Comparison of ENCODE assay signal across 13 cellular contexts in the genomic region with DNA sequence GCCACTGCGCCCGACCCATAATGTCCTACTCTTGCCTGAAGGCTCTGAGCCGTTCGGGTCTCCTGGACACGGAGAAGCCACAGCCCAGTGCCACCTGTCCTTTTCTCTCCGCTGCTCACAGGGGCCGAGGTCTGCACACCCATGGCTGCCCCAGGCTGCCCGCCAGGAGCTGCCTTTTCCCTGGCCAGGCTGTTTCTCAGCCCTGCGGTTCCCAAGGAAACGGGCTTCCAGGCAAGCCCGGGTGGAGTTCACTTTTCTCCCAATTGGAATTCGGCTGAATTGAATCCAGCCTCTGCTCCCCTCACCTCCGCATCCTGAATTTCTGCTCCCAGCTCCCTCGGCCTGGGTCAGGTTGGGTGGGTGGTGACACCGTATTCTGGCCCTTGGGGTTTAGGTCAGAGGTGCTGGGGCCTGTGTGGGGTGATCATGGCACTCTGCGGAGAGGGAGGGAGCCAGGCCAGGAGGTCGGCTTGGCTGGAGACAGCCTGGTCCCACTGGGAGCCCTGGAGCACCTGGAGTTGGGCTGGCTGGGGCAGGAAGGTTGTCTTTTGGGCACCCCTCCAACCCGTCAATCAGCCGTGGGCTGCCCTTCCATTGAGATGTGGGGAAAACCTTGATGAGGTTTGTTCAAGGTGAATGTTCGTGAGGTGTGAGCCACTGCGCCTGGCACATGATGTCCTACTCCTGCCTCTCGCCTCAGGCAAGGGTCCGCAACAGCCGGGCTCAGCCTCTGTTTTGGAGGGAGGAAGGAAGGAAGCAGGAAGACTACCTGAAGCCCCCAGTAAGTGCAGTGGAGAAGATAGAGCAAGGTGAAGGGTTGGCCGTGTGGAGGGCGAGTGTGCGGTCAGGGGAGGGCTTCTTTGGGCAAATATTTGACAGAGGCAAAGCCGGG. TPM values are rescaled to one million over a fixed set of nuclear protein-coding genes. Genes with fewer than 3 reads are reported as not detected.
A peak's percentile ranks its signal among the peaks of the same experiment; 100 is the strongest.
DNase-seq lines count a peak whose midpoint lies in the region; ATAC-seq and TF ChIP-seq lines count a peak whose summit lies in the region.
"Had no signal": no experiment of that assay in that cellular context is flagged by ENCODE, and none has a peak within 500 bp of the region (broad histone marks: within the 10 kb centered on the region; RNA-seq: fewer than 3 reads in every experiment).

No MANE protein-coding gene starts in this region.

- peaks cover 4% of the 10 kb centered on the region for H3K9me3 Mint-ChIP-seq in activated CD8-positive, alpha-beta T cell treated with anti-CD3 and anti-CD28 coated beads for 36 hours

- intact Hi-C loops in activated CD8-positive, alpha-beta T cell treated with anti-CD3 and anti-CD28 coated beads for 36 hours (cut with micrococcal nuclease) = loop anchor here (10.0 kb wide), 1 partner anchor 120 kb away; no protein-coding TSS in a partner anchor

- no peaks in the 10 kb centered on the region for H3K36me3 ChIP-seq in H7 (replicated peaks; ENCODE audit: control insufficient read depth, insufficient read depth, low read length)
- H3K36me3 ChIP-seq: gastroesophageal sphincter had no signal

- peak; percentile 20 for DNase-seq in COLO668 (lab: John Stamatoyannopoulos, UW; ENCODE audit: unreplicated experiment)
- DNase-seq in H7 = peak; percentile 83
- peak; percentile 44 for DNase-seq in astrocyte of the hippocampus (ENCODE audit: low read depth, low spot score)
- DNase-seq in midbrain (lab: John Stamatoyannopoulos, UW) = peak; percentile 21
- no peak for DNase-seq in activated CD8-positive, alpha-beta T cell treated with anti-CD3 and anti-CD28 coated beads for 36 hours
- no peak for DNase-seq in mucosa of gallbladder (ENCODE audit: low spot score)
- no peak for DNase-seq in NCI-H82 (lab: John Stamatoyannopoulos, UW)
- DNase-seq: activated CD4-positive, alpha-beta T cell treated with anti-CD3 and anti-CD28 coated beads, Interleukin-2, amount 10 ng/mL, durations not matched to agents 7 days and 5 days; caudate nucleus; SHP77; stimulated activated naive CD8-positive, alpha-beta T cell treated with anti-CD3 and anti-CD28 coated beads, Interleukin-15, amount 100 ng/mL, for 72 hours; T-helper 9 cell had no signal

- no peak overlapping the region for H3K4me3 Mint-ChIP-seq in activated CD8-positive, alpha-beta T cell treated with anti-CD3 and anti-CD28 coated beads for 36 hours
- H3K4me3 Mint-ChIP-seq: activated CD4-positive, alpha-beta T cell treated with anti-CD3 and anti-CD28 coated beads, Interleukin-2, amount 10 ng/mL, durations not matched to agents 7 days and 5 days had no signal

- peaks cover 6% of the 10 kb centered on the region for H3K4me1 Mint-ChIP-seq in activated CD8-positive, alpha-beta T cell treated with anti-CD3 and anti-CD28 coated beads for 36 hours (ENCODE audit: low read depth)

- H3K36me3 Mint-ChIP-seq in activated CD8-positive, alpha-beta T cell treated with anti-CD3 and anti-CD28 coated beads for 36 hours (ENCODE audit: low read depth) = peaks cover 5% of the 10 kb centered on the region

- ATAC-seq in activated CD8-positive, alpha-beta T cell treated with anti-CD3 and anti-CD28 coated beads for 36 hours = no peak
- ATAC-seq: gastroesophageal sphincter; stimulated activated naive CD8-positive, alpha-beta T cell treated with anti-CD3 and anti-CD28 coated beads, Interleukin-15, amount 100 ng/mL, for 72 hours had no signal

- H3K27me3 Mint-ChIP-seq in activated CD8-positive, alpha-beta T cell treated with anti-CD3 and anti-CD28 coated beads for 36 hours = no peaks in the 10 kb centered on the region
- H3K27me3 Mint-ChIP-seq: activated CD4-positive, alpha-beta T cell treated with anti-CD3 and anti-CD28 coated beads, Interleukin-2, amount 10 ng/mL, durations not matched to agents 7 days and 5 days; stimulated activated naive CD8-positive, alpha-beta T cell treated with anti-CD3 and anti-CD28 coated beads, Interleukin-15, amount 100 ng/mL, for 72 hours had no signal

- no peak for TF ChIP-seq CTCF in activated CD8-positive, alpha-beta T cell treated with anti-CD3 and anti-CD28 coated beads for 36 hours (IDR thresholded peaks at IDR 0.05)

- no peak overlapping the region for H3K27ac Mint-ChIP-seq in activated CD8-positive, alpha-beta T cell treated with anti-CD3 and anti-CD28 coated beads for 36 hours
- H3K27ac Mint-ChIP-seq: activated CD4-positive, alpha-beta T cell treated with anti-CD3 and anti-CD28 coated beads, Interleukin-2, amount 10 ng/mL, durations not matched to agents 7 days and 5 days had no signal

- no peaks in the 10 kb centered on the region for H3K27me3 ChIP-seq in H7 (ENCODE audit: control insufficient read depth, insufficient read depth, low read length)

- POLR2A ChIA-PET in activated CD8-positive, alpha-beta T cell treated with anti-CD3 and anti-CD28 coated beads for 36 hours (lab: Charles Lee) = no interaction called here

- peak overlapping the region; percentile 22; the same call in 1 of the 2 replicates for H3K4me3 ChIP-seq in H7 (ENCODE audit: insufficient read depth, low read depth, low read length)
- H3K4me3 ChIP-seq: gastroesophageal sphincter had no signal

- CTCF ChIA-PET in activated CD8-positive, alpha-beta T cell treated with anti-CD3 and anti-CD28 coated beads for 36 hours (lab: Charles Lee) = no interaction called here

RNA-seq across cellular contexts. Expression of gene RRP1, which starts 25.1 kb away (rescaled TPM):
- 43.5 and 45.7 TPM in 2 replicates for total RNA-seq in H7 (2014; rRNA removed; shearing (Covaris generic))
- total RNA-seq in activated CD8-positive, alpha-beta T cell treated with anti-CD3 and anti-CD28 coated beads for 36 hours = 10 to 100 TPM; 61.1 to 62.9 TPM
- total RNA-seq in mucosa of gallbladder = 19.2 TPM

RNA-seq across cellular contexts. Expression of gene CSTB, which starts 38.4 kb away (rescaled TPM):
- total RNA-seq in H7 (2014; rRNA removed; shearing (Covaris generic)) = 28.5 and 29.6 TPM in 2 replicates
- total RNA-seq in activated CD8-positive, alpha-beta T cell treated with anti-CD3 and anti-CD28 coated beads for 36 hours = 10 to 100 TPM; 18.6 to 20.7 TPM
- 68.2 TPM for total RNA-seq in mucosa of gallbladder

RNA-seq across cellular contexts. Expression of gene AGPAT3, which starts 50.6 kb away (rescaled TPM):
- total RNA-seq in H7 (2014; rRNA removed; shearing (Covaris generic)) = 9.2 and 11.4 TPM in 2 replicates
- 10 to 100 TPM; 59.3 to 62.2 TPM for total RNA-seq in activated CD8-positive, alpha-beta T cell treated with anti-CD3 and anti-CD28 coated beads for 36 hours
- total RNA-seq in mucosa of gallbladder = 107 TPM

Comparison
In these comparisons a context has a peak if more than half of its experiments do, and no peak if none do; other contexts are left out.
1. DNase-seq: peak in COLO668 (single experiment), H7 (single experiment), astrocyte of the hippocampus (single experiment) and midbrain (single experiment); none in activated CD8-positive, alpha-beta T cell treated with anti-CD3 and anti-CD28 coated beads for 36 hours (single experiment), mucosa of gallbladder (single experiment) and NCI-H82 (single experiment).